1 cellular context compared by ENCODE assay signal in genomic region chr2:74488643-74489481, GRCh38.
TF ChIP-seq lines count a peak whose summit lies in the region.

No MANE protein-coding gene starts in this region.

TF ChIP-seq in HepG2, 621 proteins besides CTCF, POLR2A, EP300 and RAD21 (continues in another document):
- TF ChIP-seq ZNF318 (CRISPR knock-in tag; IDR thresholded peaks at IDR 0.05), result no peak
- TF ChIP-seq SMAD3 (CRISPR knock-in tag; IDR thresholded peaks at IDR 0.05), result peak; percentile 72; the same call in 1 of the 2 replicates
- 0 out of 2 replicates have a peak, but pooled peaks have one; percentile 57 for TF ChIP-seq ZNF780A (CRISPR knock-in tag; IDR thresholded peaks at IDR 0.05)
- no peak for TF ChIP-seq ZNF607 (CRISPR knock-in tag; IDR thresholded peaks at IDR 0.05; ENCODE audit: borderline replicate concordance)
- TF ChIP-seq FOXP1 (IDR thresholded peaks at IDR 0.05), result peak; percentile 75; the same call in 1 of the 2 replicates
- peak; percentile 65; the same call in 1 of the 2 replicates for TF ChIP-seq FOXP1 (CRISPR knock-in tag; IDR thresholded peaks at IDR 0.05)
- TF ChIP-seq FOXP4 (CRISPR knock-in tag; IDR thresholded peaks at IDR 0.05), result peak; percentile 79
- TF ChIP-seq SIX1 (CRISPR knock-in tag; IDR thresholded peaks at IDR 0.05; ENCODE audit: borderline replicate concordance), result peak; percentile 57; the same call in 1 of the 2 replicates
- no peak for TF ChIP-seq ZNF550 (CRISPR knock-in tag; IDR thresholded peaks at IDR 0.05; ENCODE audit: borderline replicate concordance)
- peak; percentile 28; the same call in 1 of the 2 replicates for TF ChIP-seq SP5 (CRISPR knock-in tag; IDR thresholded peaks at IDR 0.05; ENCODE audit: borderline replicate concordance, low read depth)
- TF ChIP-seq ZSCAN31 (CRISPR knock-in tag; IDR thresholded peaks at IDR 0.05; ENCODE audit: low read depth), result peak; percentile 61; the same call in 1 of the 2 replicates
- TF ChIP-seq NR2F1 (CRISPR knock-in tag; IDR thresholded peaks at IDR 0.05), result peak; percentile 37 to 48
- peak; percentile 98 for TF ChIP-seq NCOR1 (IDR thresholded peaks at IDR 0.05; ENCODE audit: borderline replicate concordance, low read length)
- peak; percentile 44; the same call in 1 of the 2 replicates for TF ChIP-seq GFI1 (CRISPR knock-in tag; IDR thresholded peaks at IDR 0.05; ENCODE audit: borderline replicate concordance)
- peak; percentile 62; the same call in 1 of the 2 replicates for TF ChIP-seq BATF2 (CRISPR knock-in tag; IDR thresholded peaks at IDR 0.05)
- TF ChIP-seq, protein P1, sequence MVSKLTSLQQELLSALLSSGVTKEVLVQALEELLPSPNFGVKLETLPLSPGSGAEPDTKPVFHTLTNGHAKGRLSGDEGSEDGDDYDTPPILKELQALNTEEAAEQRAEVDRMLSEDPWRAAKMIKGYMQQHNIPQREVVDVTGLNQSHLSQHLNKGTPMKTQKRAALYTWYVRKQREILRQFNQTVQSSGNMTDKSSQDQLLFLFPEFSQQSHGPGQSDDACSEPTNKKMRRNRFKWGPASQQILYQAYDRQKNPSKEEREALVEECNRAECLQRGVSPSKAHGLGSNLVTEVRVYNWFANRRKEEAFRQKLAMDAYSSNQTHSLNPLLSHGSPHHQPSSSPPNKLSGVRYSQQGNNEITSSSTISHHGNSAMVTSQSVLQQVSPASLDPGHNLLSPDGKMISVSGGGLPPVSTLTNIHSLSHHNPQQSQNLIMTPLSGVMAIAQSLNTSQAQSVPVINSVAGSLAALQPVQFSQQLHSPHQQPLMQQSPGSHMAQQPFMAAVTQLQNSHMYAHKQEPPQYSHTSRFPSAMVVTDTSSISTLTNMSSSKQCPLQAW (CRISPR knock-in tag; IDR thresholded peaks at IDR 0.05), result peak; percentile 77; the same call in 1 of the 2 replicates
- TF ChIP-seq DRAP1 (CRISPR knock-in tag; IDR thresholded peaks at IDR 0.05), result no peak
- TF ChIP-seq ARID2 (CRISPR knock-in tag; IDR thresholded peaks at IDR 0.05; ENCODE audit: borderline replicate concordance), result peak; percentile 72; the same call in 1 of the 2 replicates
- peak; percentile 92 for TF ChIP-seq ZC3H13 (CRISPR knock-in tag; IDR thresholded peaks at IDR 0.05)
- TF ChIP-seq ZC3H4 (CRISPR knock-in tag; IDR thresholded peaks at IDR 0.05; ENCODE audit: borderline replicate concordance), result no peak
- TF ChIP-seq MED8 (CRISPR knock-in tag; IDR thresholded peaks at IDR 0.05; ENCODE audit: insufficient replicate concordance), result peak; percentile 57
- peak; percentile 64; the same call in 1 of the 2 replicates for TF ChIP-seq ZNF124 (CRISPR knock-in tag; IDR thresholded peaks at IDR 0.05)
- no peak for TF ChIP-seq THAP7 (CRISPR knock-in tag; IDR thresholded peaks at IDR 0.05)
- TF ChIP-seq ARNT (IDR thresholded peaks at IDR 0.05), result no peak
- peak; percentile 95 for TF ChIP-seq NCOA2 (CRISPR knock-in tag; IDR thresholded peaks at IDR 0.05)
- TF ChIP-seq ZNF260 (CRISPR knock-in tag; IDR thresholded peaks at IDR 0.05; ENCODE audit: borderline replicate concordance, low read depth), result no peak
- no peak for TF ChIP-seq ZNF549 (CRISPR knock-in tag; IDR thresholded peaks at IDR 0.05)
- TF ChIP-seq IRF2 (CRISPR knock-in tag; IDR thresholded peaks at IDR 0.05), result peak; percentile 59
- 0 out of 2 replicates have a peak, but pooled peaks have one; percentile 33 for TF ChIP-seq PRMT3 (CRISPR knock-in tag; IDR thresholded peaks at IDR 0.05; ENCODE audit: borderline replicate concordance, low read depth)
- TF ChIP-seq PAX8 (CRISPR knock-in tag; IDR thresholded peaks at IDR 0.05; ENCODE audit: borderline replicate concordance), result no peak
- TF ChIP-seq ARNT2 (CRISPR knock-in tag; IDR thresholded peaks at IDR 0.05; ENCODE audit: low read depth), result 0 out of 2 replicates have a peak, but pooled peaks have one; percentile 17
- TF ChIP-seq, protein P2, sequence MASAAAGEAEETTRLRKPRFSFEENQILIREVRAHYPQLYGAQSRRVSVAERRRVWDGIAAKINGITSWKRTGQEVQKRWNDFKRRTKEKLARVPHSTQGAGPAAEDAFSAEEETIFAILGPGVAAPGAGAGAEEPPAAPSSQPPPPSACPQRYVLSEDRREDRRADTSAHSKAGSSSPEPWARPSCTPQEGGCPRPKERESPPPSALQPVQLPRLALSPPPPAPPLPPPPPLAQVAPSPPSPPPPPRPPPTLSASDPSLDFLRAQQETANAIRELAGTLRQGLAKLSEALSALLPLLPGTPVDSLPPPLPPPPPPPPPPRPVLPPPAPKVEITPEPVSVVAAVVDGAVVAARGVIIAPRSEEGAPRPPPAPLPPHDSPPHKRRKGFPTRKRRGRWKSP (CRISPR knock-in tag; IDR thresholded peaks at IDR 0.05), result 0 out of 2 replicates have a peak, but pooled peaks have one; percentile 11
- TF ChIP-seq CHD4 (IDR thresholded peaks at IDR 0.05; ENCODE audit: borderline replicate concordance, low read length), result peak; percentile 86; the same call in 1 of the 2 replicates
- peak; percentile 62 for TF ChIP-seq PHF5A (CRISPR knock-in tag; IDR thresholded peaks at IDR 0.05; ENCODE audit: low read depth, unreplicated experiment)
- TF ChIP-seq POGZ (CRISPR knock-in tag; IDR thresholded peaks at IDR 0.05), result 0 out of 2 replicates have a peak, but pooled peaks have one; percentile 46
- TF ChIP-seq ADNP (CRISPR knock-in tag; IDR thresholded peaks at IDR 0.05), result no peak
- TF ChIP-seq MTA1 (CRISPR knock-in tag; IDR thresholded peaks at IDR 0.05; ENCODE audit: borderline replicate concordance), result peak; percentile 81
- 0 out of 2 replicates have a peak, but pooled peaks have one; percentile 78 for TF ChIP-seq ATF2 (CRISPR knock-in tag; IDR thresholded peaks at IDR 0.05)
- TF ChIP-seq, protein P3, sequence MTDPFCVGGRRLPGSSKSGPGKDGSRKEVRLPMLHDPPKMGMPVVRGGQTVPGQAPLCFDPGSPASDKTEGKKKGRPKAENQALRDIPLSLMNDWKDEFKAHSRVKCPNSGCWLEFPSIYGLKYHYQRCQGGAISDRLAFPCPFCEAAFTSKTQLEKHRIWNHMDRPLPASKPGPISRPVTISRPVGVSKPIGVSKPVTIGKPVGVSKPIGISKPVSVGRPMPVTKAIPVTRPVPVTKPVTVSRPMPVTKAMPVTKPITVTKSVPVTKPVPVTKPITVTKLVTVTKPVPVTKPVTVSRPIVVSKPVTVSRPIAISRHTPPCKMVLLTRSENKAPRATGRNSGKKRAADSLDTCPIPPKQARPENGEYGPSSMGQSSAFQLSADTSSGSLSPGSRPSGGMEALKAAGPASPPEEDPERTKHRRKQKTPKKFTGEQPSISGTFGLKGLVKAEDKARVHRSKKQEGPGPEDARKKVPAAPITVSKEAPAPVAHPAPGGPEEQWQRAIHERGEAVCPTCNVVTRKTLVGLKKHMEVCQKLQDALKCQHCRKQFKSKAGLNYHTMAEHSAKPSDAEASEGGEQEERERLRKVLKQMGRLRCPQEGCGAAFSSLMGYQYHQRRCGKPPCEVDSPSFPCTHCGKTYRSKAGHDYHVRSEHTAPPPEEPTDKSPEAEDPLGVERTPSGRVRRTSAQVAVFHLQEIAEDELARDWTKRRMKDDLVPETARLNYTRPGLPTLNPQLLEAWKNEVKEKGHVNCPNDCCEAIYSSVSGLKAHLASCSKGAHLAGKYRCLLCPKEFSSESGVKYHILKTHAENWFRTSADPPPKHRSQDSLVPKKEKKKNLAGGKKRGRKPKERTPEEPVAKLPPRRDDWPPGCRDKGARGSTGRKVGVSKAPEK (CRISPR knock-in tag; IDR thresholded peaks at IDR 0.05; ENCODE audit: borderline replicate concordance), result 0 out of 2 replicates have a peak, but pooled peaks have one; percentile 55
